In the genomic region with DNA sequence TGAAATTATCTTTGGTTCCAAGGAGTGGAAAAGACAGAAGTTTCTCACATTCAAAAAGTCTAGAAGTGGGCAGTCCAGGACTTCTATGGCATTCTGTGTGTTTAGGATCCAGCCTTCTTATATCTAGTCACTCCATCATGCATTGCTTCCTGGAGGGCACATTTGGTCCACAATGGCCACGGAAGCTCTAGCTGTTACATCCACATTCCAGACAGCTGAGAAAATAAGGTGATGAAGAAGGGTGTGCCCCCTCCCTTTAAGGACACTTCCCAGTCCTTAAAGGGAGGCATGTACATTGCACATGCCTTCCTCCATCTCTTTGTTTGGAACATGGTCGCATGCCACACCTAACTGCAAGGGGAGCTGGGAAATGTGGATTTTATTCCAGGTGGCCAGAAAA, we compare ENCODE assay signal across 2 cellular contexts.
TF ChIP-seq lines count a peak whose summit lies in the region.

No MANE protein-coding gene starts in this region.

TF ChIP-seq in HCT116, 20 proteins besides CTCF, POLR2A, EP300 and RAD21:
- no peak for TF ChIP-seq EZH2 (IDR thresholded peaks at IDR 0.05)
- no peak for TF ChIP-seq TCF7L2 (IDR thresholded peaks at IDR 0.05; ENCODE audit: borderline replicate concordance, extremely low read depth, insufficient read depth, insufficient read length)
- TF ChIP-seq FOSL1 (IDR thresholded peaks at IDR 0.05; ENCODE audit: low read depth): no peak
- no peak for TF ChIP-seq SIN3A (IDR thresholded peaks at IDR 0.05; ENCODE audit: low read depth)
- TF ChIP-seq YY1 (IDR thresholded peaks at IDR 0.05; ENCODE audit: extremely low read depth, insufficient replicate concordance, low read depth, low read length): no peak
- TF ChIP-seq ELF1 (IDR thresholded peaks at IDR 0.05; ENCODE audit: borderline replicate concordance, low read depth): no peak
- TF ChIP-seq, protein P1, sequence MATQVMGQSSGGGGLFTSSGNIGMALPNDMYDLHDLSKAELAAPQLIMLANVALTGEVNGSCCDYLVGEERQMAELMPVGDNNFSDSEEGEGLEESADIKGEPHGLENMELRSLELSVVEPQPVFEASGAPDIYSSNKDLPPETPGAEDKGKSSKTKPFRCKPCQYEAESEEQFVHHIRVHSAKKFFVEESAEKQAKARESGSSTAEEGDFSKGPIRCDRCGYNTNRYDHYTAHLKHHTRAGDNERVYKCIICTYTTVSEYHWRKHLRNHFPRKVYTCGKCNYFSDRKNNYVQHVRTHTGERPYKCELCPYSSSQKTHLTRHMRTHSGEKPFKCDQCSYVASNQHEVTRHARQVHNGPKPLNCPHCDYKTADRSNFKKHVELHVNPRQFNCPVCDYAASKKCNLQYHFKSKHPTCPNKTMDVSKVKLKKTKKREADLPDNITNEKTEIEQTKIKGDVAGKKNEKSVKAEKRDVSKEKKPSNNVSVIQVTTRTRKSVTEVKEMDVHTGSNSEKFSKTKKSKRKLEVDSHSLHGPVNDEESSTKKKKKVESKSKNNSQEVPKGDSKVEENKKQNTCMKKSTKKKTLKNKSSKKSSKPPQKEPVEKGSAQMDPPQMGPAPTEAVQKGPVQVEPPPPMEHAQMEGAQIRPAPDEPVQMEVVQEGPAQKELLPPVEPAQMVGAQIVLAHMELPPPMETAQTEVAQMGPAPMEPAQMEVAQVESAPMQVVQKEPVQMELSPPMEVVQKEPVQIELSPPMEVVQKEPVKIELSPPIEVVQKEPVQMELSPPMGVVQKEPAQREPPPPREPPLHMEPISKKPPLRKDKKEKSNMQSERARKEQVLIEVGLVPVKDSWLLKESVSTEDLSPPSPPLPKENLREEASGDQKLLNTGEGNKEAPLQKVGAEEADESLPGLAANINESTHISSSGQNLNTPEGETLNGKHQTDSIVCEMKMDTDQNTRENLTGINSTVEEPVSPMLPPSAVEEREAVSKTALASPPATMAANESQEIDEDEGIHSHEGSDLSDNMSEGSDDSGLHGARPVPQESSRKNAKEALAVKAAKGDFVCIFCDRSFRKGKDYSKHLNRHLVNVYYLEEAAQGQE (IDR thresholded peaks at IDR 0.05; ENCODE audit: low read depth): no peak
- no peak for TF ChIP-seq SRF (IDR thresholded peaks at IDR 0.05; ENCODE audit: low read depth)
- no peak for TF ChIP-seq ZFX (IDR thresholded peaks at IDR 0.05)

TF ChIP-seq in endothelial cell of umbilical vein, 7 proteins besides CTCF, POLR2A, EP300 and RAD21:
- no peak for TF ChIP-seq POLR2AphosphoS5 (IDR thresholded peaks at IDR 0.05; ENCODE audit: insufficient read depth, low read depth, low read length)
- TF ChIP-seq, protein P2, sequence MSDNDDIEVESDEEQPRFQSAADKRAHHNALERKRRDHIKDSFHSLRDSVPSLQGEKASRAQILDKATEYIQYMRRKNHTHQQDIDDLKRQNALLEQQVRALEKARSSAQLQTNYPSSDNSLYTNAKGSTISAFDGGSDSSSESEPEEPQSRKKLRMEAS (IDR thresholded peaks at IDR 0.05; ENCODE audit: insufficient read depth, insufficient read length): no peak
- TF ChIP-seq JUN (IDR thresholded peaks at IDR 0.05; ENCODE audit: borderline replicate concordance, insufficient read depth, insufficient read length, low read depth): no peak
- no peak for TF ChIP-seq MYC (IDR thresholded peaks at IDR 0.05; ENCODE audit: low read depth, low read length)
- TF ChIP-seq FOS (IDR thresholded peaks at IDR 0.05; ENCODE audit: borderline replicate concordance, insufficient read depth, low read length): no peak
- no peak for TF ChIP-seq GATA2 (IDR thresholded peaks at IDR 0.05; ENCODE audit: insufficient read depth, insufficient read length, low read depth, low read length)
- TF ChIP-seq EZH2 (IDR thresholded peaks at IDR 0.05; ENCODE audit: borderline replicate concordance, low read depth, low read length, severe bottlenecking): no peak
